ENCODE assay signal across 15 cellular contexts in the genomic region with DNA sequence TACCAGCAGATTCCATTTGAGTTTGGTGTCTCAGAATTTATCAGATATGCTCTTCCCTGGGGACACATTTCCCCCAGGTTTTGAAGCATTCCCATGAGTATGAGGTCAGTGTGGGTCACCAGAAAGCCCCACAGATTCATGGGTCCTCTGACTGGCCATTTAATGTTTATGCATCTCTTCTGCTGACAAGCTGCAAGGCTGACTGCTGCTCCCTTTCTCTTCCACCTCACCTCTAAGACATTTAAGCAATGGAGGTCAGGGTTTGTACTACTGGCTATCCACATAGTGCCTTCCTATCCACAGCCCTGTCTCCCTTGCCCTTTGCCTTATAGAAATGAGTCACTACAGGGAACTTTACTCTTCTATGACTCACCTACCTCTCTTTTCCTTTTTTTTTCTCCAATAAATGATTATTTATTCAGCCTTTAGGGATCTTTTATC.
A peak's percentile ranks its signal among the peaks of the same experiment; 100 is the strongest.
DNase-seq lines count a peak whose midpoint lies in the region; ATAC-seq, FAIRE-seq and TF ChIP-seq lines count a peak whose summit lies in the region.
"Had no signal": no experiment of that assay in that cellular context is flagged by ENCODE, and none has a peak within 500 bp of the region (broad histone marks: within the 10 kb centered on the region; RNA-seq: fewer than 3 reads in every experiment).

No MANE protein-coding gene starts in this region.

- peak overlapping the region; percentile 50 for H3K4me2 ChIP-seq in astrocyte (ENCODE audit: low read length)
- H3K4me2 ChIP-seq: BLaER1 had no signal

- peaks cover 29% of the 10 kb centered on the region for H3K4me1 Mint-ChIP-seq in astrocyte (ENCODE audit: low read depth, unreplicated experiment)
- H3K4me1 Mint-ChIP-seq in stimulated activated memory B cell treated with anti-CD40 and anti-IgM and Interleukin-4, amounts not matched to agents 10 μg/mL and 1 μg/mL and 100 μg/mL, for 72 hours = no peaks in the 10 kb centered on the region
- H3K4me1 Mint-ChIP-seq: activated naive CD4-positive, alpha-beta T cell treated with anti-CD3 and anti-CD28 coated beads, Interleukin-2, amount 10 ng/mL, durations not matched to agents 7 days and 5 days had no signal

- peak overlapping the region; percentile 82 for H3K27ac Mint-ChIP-seq in astrocyte (ENCODE audit: unreplicated experiment)
- no peak overlapping the region for H3K27ac Mint-ChIP-seq in stimulated activated memory B cell treated with anti-CD40 and anti-IgM and Interleukin-4, amounts not matched to agents 10 μg/mL and 1 μg/mL and 100 μg/mL, for 72 hours
- H3K27ac Mint-ChIP-seq: activated naive CD4-positive, alpha-beta T cell treated with anti-CD3 and anti-CD28 coated beads, Interleukin-2, amount 10 ng/mL, durations not matched to agents 7 days and 5 days; T-helper 1 cell treated with Interleukin-12 subunit alpha and Interleukin-12 subunit beta and Interleukin-4 antibody, amounts not matched to agents 30 μg/mL and 1 μg/mL, for 36 hours had no signal

- peak; percentile 93 for FAIRE-seq in astrocyte (lab: Jason Lieb, UNC)
- FAIRE-seq: H1 had no signal

- no peaks in the 10 kb centered on the region for H4K20me1 ChIP-seq in astrocyte (ENCODE audit: insufficient read depth, low read length)
- H4K20me1 ChIP-seq: BLaER1 had no signal

- TF ChIP-seq EP300 in sigmoid colon (IDR thresholded peaks at IDR 0.05) = no peak

- H3K4me1 ChIP-seq in astrocyte (ENCODE audit: insufficient read depth, low read length) (peaks cover 14% of the 10 kb centered on the region), sigmoid colon (peaks cover 0 to 22% (median 6%) of the 10 kb centered on the region in 4 donors)
- H3K4me1 ChIP-seq: BLaER1 had no signal

- no peak for TF ChIP-seq CTCF in astrocyte (IDR thresholded peaks at IDR 0.05; ENCODE audit: insufficient read depth, low read depth, low read length)
- no peak for TF ChIP-seq CTCF in sigmoid colon (IDR thresholded peaks at IDR 0.05)

- peak overlapping the region; percentile 43 for H3K27ac ChIP-seq in astrocyte (ENCODE audit: low read depth, low read length)
- no peak overlapping the region for H3K27ac ChIP-seq in sigmoid colon
- H3K27ac ChIP-seq: BLaER1, testis had no signal

- DNase-seq in ACHN (peak; percentile 64), HPDE6-E6E7 (ENCODE audit: extremely low spot score) (peak; percentile 85), astrocyte (ENCODE audit: low read depth) (peak; percentile 60), iris pigment epithelial cell (ENCODE audit: low read depth) (peak; percentile 71), G401 (ENCODE audit: low spot score) (no peak), sigmoid colon (no peak)
- DNase-seq: activated naive CD4-positive, alpha-beta T cell treated with anti-CD3 and anti-CD28 coated beads, Interleukin-2, amount 10 ng/mL, durations not matched to agents 7 days and 5 days; NCI-H1417 treated with DMSO at 0.1 percent for 48 hours; retina; testis had no signal

- H3K79me2 ChIP-seq in astrocyte (ENCODE audit: insufficient read depth, low read length) = no peaks in the 10 kb centered on the region

- intact Hi-C loops in sigmoid colon (cut with DNase I) = no loop called here

- peak overlapping the region; percentile 31 for H3K4me3 Mint-ChIP-seq in astrocyte (ENCODE audit: unreplicated experiment)
- no peak overlapping the region for H3K4me3 Mint-ChIP-seq in stimulated activated memory B cell treated with anti-CD40 and anti-IgM and Interleukin-4, amounts not matched to agents 10 μg/mL and 1 μg/mL and 100 μg/mL, for 72 hours
- H3K4me3 Mint-ChIP-seq: activated naive CD4-positive, alpha-beta T cell treated with anti-CD3 and anti-CD28 coated beads, Interleukin-2, amount 10 ng/mL, durations not matched to agents 7 days and 5 days; T-helper 1 cell treated with Interleukin-12 subunit alpha and Interleukin-12 subunit beta and Interleukin-4 antibody, amounts not matched to agents 30 μg/mL and 1 μg/mL, for 36 hours had no signal

- ATAC-seq in GM18505 (IDR thresholded peaks at IDR 0.05; ENCODE audit: unreplicated experiment) = no peak
- no peak for ATAC-seq in stimulated activated memory B cell treated with anti-CD40 and anti-IgM and Interleukin-4, amounts not matched to agents 10 μg/mL and 1 μg/mL and 100 μg/mL, for 72 hours

- H3K9me3 Mint-ChIP-seq in astrocyte (ENCODE audit: unreplicated experiment) = peaks cover 3% of the 10 kb centered on the region
- H3K9me3 Mint-ChIP-seq in stimulated activated memory B cell treated with anti-CD40 and anti-IgM and Interleukin-4, amounts not matched to agents 10 μg/mL and 1 μg/mL and 100 μg/mL, for 72 hours = peaks cover 6% of the 10 kb centered on the region
- H3K9me3 Mint-ChIP-seq: T-helper 1 cell treated with Interleukin-12 subunit alpha and Interleukin-12 subunit beta and Interleukin-4 antibody, amounts not matched to agents 30 μg/mL and 1 μg/mL, for 36 hours had no signal

- no peaks in the 10 kb centered on the region for H3K27me3 ChIP-seq in astrocyte (ENCODE audit: insufficient read depth, low read length)
- H3K27me3 ChIP-seq in sigmoid colon = no peaks in the 10 kb centered on the region
- H3K27me3 ChIP-seq: BLaER1, testis had no signal

- in situ Hi-C loops in ACHN (cut with HindIII; ENCODE audit: low pct_ligation_motif_present, low pct_unique_long_range_greater_than_20kb, low sequenced_read_pairs) (no loop called here), G401 (cut with HindIII; ENCODE audit: low sequenced_read_pairs) (no loop called here)

- H3K9ac ChIP-seq in astrocyte (ENCODE audit: low read length) = no peak overlapping the region
- H3K9ac ChIP-seq: BLaER1 had no signal

- no peaks in the 10 kb centered on the region for H3K36me3 Mint-ChIP-seq in astrocyte (ENCODE audit: low read depth, unreplicated experiment)
- no peaks in the 10 kb centered on the region for H3K36me3 Mint-ChIP-seq in stimulated activated memory B cell treated with anti-CD40 and anti-IgM and Interleukin-4, amounts not matched to agents 10 μg/mL and 1 μg/mL and 100 μg/mL, for 72 hours
- H3K36me3 Mint-ChIP-seq: activated naive CD4-positive, alpha-beta T cell treated with anti-CD3 and anti-CD28 coated beads, Interleukin-2, amount 10 ng/mL, durations not matched to agents 7 days and 5 days had no signal

- no peaks in the 10 kb centered on the region for H3K9me3 ChIP-seq in astrocyte (ENCODE audit: insufficient read depth, low read depth, low read length)
- H3K9me3 ChIP-seq in sigmoid colon = peaks cover 0 to 6% (median under 1%) of the 10 kb centered on the region in 4 donors
- H3K9me3 ChIP-seq: BLaER1, testis had no signal

- TF ChIP-seq POLR2A in GM18505 (IDR thresholded peaks at IDR 0.05; ENCODE audit: borderline replicate concordance, extremely low read depth, insufficient read depth, insufficient read length) (no peak), sigmoid colon (IDR thresholded peaks at IDR 0.05) (no peak)

- no peaks in the 10 kb centered on the region for H3K36me3 ChIP-seq in astrocyte (ENCODE audit: insufficient read depth, low read length)
- H3K36me3 ChIP-seq in sigmoid colon = no peaks in the 10 kb centered on the region
- H3K36me3 ChIP-seq: BLaER1 had no signal

- H3K27me3 Mint-ChIP-seq in astrocyte (ENCODE audit: low read depth, unreplicated experiment) = no peaks in the 10 kb centered on the region
- H3K27me3 Mint-ChIP-seq in stimulated activated memory B cell treated with anti-CD40 and anti-IgM and Interleukin-4, amounts not matched to agents 10 μg/mL and 1 μg/mL and 100 μg/mL, for 72 hours = peaks cover 22% of the 10 kb centered on the region

- no peak overlapping the region for H3K4me3 ChIP-seq in astrocyte (ENCODE audit: insufficient read depth, low read depth, low read length)
- H3K4me3 ChIP-seq in sigmoid colon = no peak overlapping the region
- H3K4me3 ChIP-seq: BLaER1, testis had no signal

- no peak overlapping the region for H2AFZ ChIP-seq in astrocyte (ENCODE audit: low read depth, low read length)

Comparison
In these comparisons a context has a peak if more than half of its experiments do, and no peak if none do; other contexts are left out.
1. DNase-seq: peak in ACHN (single experiment), HPDE6-E6E7 (single experiment), astrocyte (single experiment) and iris pigment epithelial cell (single experiment); none in G401 (single experiment) and sigmoid colon (single experiment).